ENCODE assay signal across 8 cellular contexts in genomic region chr4:139295317-139296299, GRCh38. TPM values are rescaled to one million over a fixed set of nuclear protein-coding genes. Genes with fewer than 3 reads are reported as not detected.
A peak's percentile ranks its signal among the peaks of the same experiment; 100 is the strongest.
DNase-seq lines count a peak whose midpoint lies in the region; ATAC-seq and TF ChIP-seq lines count a peak whose summit lies in the region.

No MANE protein-coding gene starts in this region.

- peak overlapping the region; percentile 84 for H3K27ac Mint-ChIP-seq in endothelial cell (ENCODE audit: unreplicated experiment)

- H3K4me1 Mint-ChIP-seq in endothelial cell (ENCODE audit: unreplicated experiment), result peaks cover 6% of the 10 kb centered on the region

- in situ Hi-C loops in Caki2 (cut with HindIII; ENCODE audit: low pct_unique_long_range_greater_than_20kb, low sequenced_read_pairs), result no loop called here

- peak overlapping the region; percentile 98 for H3K4me3 Mint-ChIP-seq in endothelial cell (ENCODE audit: unreplicated experiment)

- H3K9me3 Mint-ChIP-seq in endothelial cell (ENCODE audit: unreplicated experiment), result no peaks in the 10 kb centered on the region

- TF ChIP-seq CTCF in endothelial cell (IDR thresholded peaks at IDR 0.05; ENCODE audit: unreplicated experiment), result peak; percentile 97

- peak; percentile 83 for DNase-seq in Caki2 (ENCODE audit: low read depth)
- peak in 75 of 76 experiments; percentile 59 to 97 (median 90) for DNase-seq in HUDEP-2 (lab: John Stamatoyannopoulos, UW; ENCODE audit: unreplicated experiment in 76 of 76)
- DNase-seq in NOMO-1 treated with DMSO at 0.1 percent for 48 hours (lab: John Stamatoyannopoulos, UW; ENCODE audit: unreplicated experiment), result peak; percentile 90
- DNase-seq in activated CD8-positive, alpha-beta memory T cell treated with anti-CD3 and anti-CD28 coated beads, Interleukin-2, amount 50 U/mL, for 1 hour (ENCODE audit: extremely low read depth), result peak; percentile 90
- peak; percentile 100 for DNase-seq in endothelial cell (ENCODE audit: low spot score)
- DNase-seq in middle frontal gyrus (ENCODE audit: extremely low spot score, low spot score), result peak; percentile 96
- peak; percentile 97 to 98 for DNase-seq in stimulated activated CD8-positive, alpha-beta memory T cell treated with anti-CD3 and anti-CD28 coated beads, Interleukin-2, amount 100 ng/mL, for 1 hour (ENCODE audit: low read depth in 2 of 2)

- peaks cover 6% of the 10 kb centered on the region for H3K27me3 Mint-ChIP-seq in endothelial cell (ENCODE audit: unreplicated experiment)

- peak; percentile 92 for ATAC-seq in GM21381 (IDR thresholded peaks at IDR 0.05; ENCODE audit: unreplicated experiment)

- H3K36me3 Mint-ChIP-seq in endothelial cell (ENCODE audit: low read depth, unreplicated experiment), result peaks cover 4% of the 10 kb centered on the region

RNA-seq across cellular contexts. Expression of gene NAA15, which starts 5.7 kb away (rescaled TPM):
- total RNA-seq in Caki2 (2014; rRNA removed; shearing (Covaris generic); ENCODE audit: low replicate concordance), result 5.0 and 23.5 TPM in 2 replicates
- total RNA-seq in endothelial cell (ENCODE audit: unreplicated experiment), result 37.8 TPM

RNA-seq across cellular contexts. Expression of gene NDUFC1, which starts 6.7 kb away (rescaled TPM):
- total RNA-seq in Caki2 (2014; rRNA removed; shearing (Covaris generic); ENCODE audit: low replicate concordance), result 128 and 167 TPM in 2 replicates
- total RNA-seq in endothelial cell (ENCODE audit: unreplicated experiment), result 44.8 TPM

RNA-seq across cellular contexts. Expression of gene MGARP, which starts 15.6 kb away (rescaled TPM):
- 0.90 and 1.5 TPM in 2 replicates for total RNA-seq in Caki2 (2014; rRNA removed; shearing (Covaris generic); ENCODE audit: low replicate concordance)
- total RNA-seq in endothelial cell (ENCODE audit: unreplicated experiment), result not detected

Comparison
In these comparisons a context has a peak if more than half of its experiments do, and no peak if none do; other contexts are left out.
1. Peak in every context shown above with its lines: DNase-seq and ATAC-seq.